ENCODE assay signal across 15 cellular contexts in the genomic region with DNA sequence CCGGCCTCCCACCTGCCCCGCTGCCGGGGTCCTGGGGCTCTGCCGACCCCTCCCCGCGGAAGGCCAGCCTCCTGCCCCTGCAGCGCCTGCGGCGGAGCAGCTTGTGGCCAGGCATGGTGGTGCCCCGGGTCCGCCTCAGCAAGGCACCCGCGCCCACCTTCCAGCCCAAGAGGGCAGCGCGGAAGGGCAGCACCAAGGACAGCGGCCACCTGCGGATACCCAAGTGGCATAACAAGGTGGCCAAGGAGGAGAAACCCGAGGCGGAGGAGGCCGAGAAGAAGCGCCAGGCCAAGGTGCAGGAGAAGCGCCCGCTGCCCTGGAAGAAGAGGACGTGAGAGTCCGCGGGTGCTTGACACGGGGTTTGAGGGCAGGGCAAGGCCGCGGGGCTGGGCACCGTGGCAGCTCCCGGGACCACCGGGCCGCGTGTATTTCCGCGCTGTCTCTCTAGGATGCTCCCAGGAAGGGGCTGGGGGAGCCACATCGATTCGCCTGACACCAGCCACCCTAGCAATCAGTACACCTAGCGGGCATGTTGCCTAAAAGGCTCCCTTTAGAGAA. TPM values are rescaled to one million over a fixed set of nuclear protein-coding genes. Genes with fewer than 3 reads are reported as not detected.
DNase-seq lines count a peak whose midpoint lies in the region; ATAC-seq, FAIRE-seq and TF ChIP-seq lines count a peak whose summit lies in the region.
"Not testable (repeated sequence)": the region's sequence is repeated elsewhere in the genome, so short reads cannot be mapped to it uniquely, and the experiment has no call there.
"Had no signal": no experiment of that assay in that cellular context is flagged by ENCODE, and none has a peak within 500 bp of the region (broad histone marks: within the 10 kb centered on the region; RNA-seq: fewer than 3 reads in every experiment).

No MANE protein-coding gene starts in this region.

- not testable (repeated sequence) for H3K4me2 ChIP-seq in A549

- H3K36me3 Mint-ChIP-seq in activated CD4-positive, alpha-beta T cell treated with anti-CD3 and anti-CD28 coated beads for 36 hours (ENCODE audit: low read depth); nephron progenitor cell (ENCODE audit: low read depth): not testable (repeated sequence)

- WGBS in A549 (ENCODE audit: missing lambda C conversion rate): 62% methylated on average over 24 of the region's 39 CpGs
- 32% methylated on average over 33 of the region's 39 CpGs for WGBS in right cardiac atrium
- 27% methylated on average over 36 of the region's 39 CpGs for WGBS in liver
- 47% methylated on average over 9 of the region's 39 CpGs; no CpG with 5 or more reads in 1 of the 2 donors for WGBS in testis, 2 donors

- not testable (repeated sequence) for FAIRE-seq in A549 (lab: Jason Lieb, UNC)

- not testable (repeated sequence) for H3K4me3 ChIP-seq in A549; right cardiac atrium (ENCODE audit: low read length); liver (ENCODE audit: low read depth in 1 of 3, low read length in 3 of 3); testis

- H3K4me1 ChIP-seq in A549; right cardiac atrium (ENCODE audit: control insufficient read depth, insufficient read depth, low read length); liver (ENCODE audit: control insufficient read depth in 4 of 4, insufficient read depth in 4 of 4, low read length in 3 of 4); testis: not testable (repeated sequence)

- H3K27me3 ChIP-seq in right cardiac atrium (ENCODE audit: control insufficient read depth, insufficient read depth); liver (ENCODE audit: control insufficient read depth in 4 of 4, insufficient read depth in 4 of 4, low read length in 3 of 4); testis: not testable (repeated sequence)

- H3K4me3 Mint-ChIP-seq in activated CD4-positive, alpha-beta T cell treated with anti-CD3 and anti-CD28 coated beads for 36 hours; nephron progenitor cell: not testable (repeated sequence)

- TF ChIP-seq POLR2A in A549 (IDR thresholded peaks at IDR 0.05; ENCODE audit: low read length); testis (IDR thresholded peaks at IDR 0.05): not testable (repeated sequence)

- not testable (repeated sequence) for TF ChIP-seq CTCF in A549 (IDR thresholded peaks at IDR 0.05); liver (IDR thresholded peaks at IDR 0.05; ENCODE audit: low read depth, low read length, missing input control); nephron progenitor cell (IDR thresholded peaks at IDR 0.05); testis (IDR thresholded peaks at IDR 0.05)

- TF ChIP-seq RAD21 in A549 (conservative IDR thresholded peaks at IDR 0.05 in 1 of 2, IDR thresholded peaks at IDR 0.05 in 1 of 2); Ishikawa (IDR thresholded peaks at IDR 0.05; ENCODE audit: low read depth); liver (IDR thresholded peaks at IDR 0.05): not testable (repeated sequence)

- not testable (repeated sequence) for H3K9me3 ChIP-seq in A549; right cardiac atrium (ENCODE audit: control insufficient read depth, low read length); liver (ENCODE audit: control insufficient read depth in 4 of 4, low read length in 3 of 4); testis

- H3K9me3 Mint-ChIP-seq in activated CD4-positive, alpha-beta T cell treated with anti-CD3 and anti-CD28 coated beads for 36 hours (ENCODE audit: low read depth); nephron progenitor cell: not testable (repeated sequence)

- CTCF ChIA-PET in A549 (lab: Yijun Ruan, JAX); activated CD4-positive, alpha-beta T cell treated with anti-CD3 and anti-CD28 coated beads for 36 hours (lab: Charles Lee): not testable (repeated sequence)

- intact Hi-C loops in activated CD4-positive, alpha-beta T cell treated with anti-CD3 and anti-CD28 coated beads for 36 hours (cut with DNase I, micrococcal nuclease); right cardiac atrium (cut with DNase I); testis (cut with DNase I; ENCODE audit: low total_unique reads): not testable (repeated sequence)

- not testable (repeated sequence) for H3K27me3 Mint-ChIP-seq in activated CD4-positive, alpha-beta T cell treated with anti-CD3 and anti-CD28 coated beads for 36 hours; nephron progenitor cell (ENCODE audit: low read depth, poor library complexity)

- H3K9ac ChIP-seq in liver (ENCODE audit: low read depth in 1 of 2, low read length in 2 of 2): not testable (repeated sequence)

- H3K4me1 Mint-ChIP-seq in activated CD4-positive, alpha-beta T cell treated with anti-CD3 and anti-CD28 coated beads for 36 hours; nephron progenitor cell: not testable (repeated sequence)

- ATAC-seq in A549; activated CD4-positive, alpha-beta T cell treated with anti-CD3 and anti-CD28 coated beads for 36 hours; right cardiac atrium: not testable (repeated sequence)

- not testable (repeated sequence) for H3K36me3 ChIP-seq in liver (ENCODE audit: control insufficient read depth in 4 of 4, insufficient read depth in 3 of 4, low read depth in 1 of 4, low read length in 3 of 4); testis (ENCODE audit: low read depth, missing control alignments)

- H3K27ac Mint-ChIP-seq in activated CD4-positive, alpha-beta T cell treated with anti-CD3 and anti-CD28 coated beads for 36 hours; nephron progenitor cell: not testable (repeated sequence)

- not testable (repeated sequence) for TF ChIP-seq EP300 in A549 (IDR thresholded peaks at IDR 0.05); Ishikawa (IDR thresholded peaks at IDR 0.05; ENCODE audit: borderline replicate concordance)

- not testable (repeated sequence) for H3K27ac ChIP-seq in A549; right cardiac atrium (ENCODE audit: low read length); liver (ENCODE audit: low read depth in 1 of 2, low read length in 2 of 2); testis

- POLR2A ChIA-PET in A549 (lab: Yijun Ruan, JAX); activated CD4-positive, alpha-beta T cell treated with anti-CD3 and anti-CD28 coated beads for 36 hours (lab: Charles Lee): not testable (repeated sequence)

- DNase-seq in A549 (ENCODE audit: low read depth in 1 of 2, low spot score in 1 of 2): not testable (repeated sequence)
- peak; percentile 3 for DNase-seq in activated CD4-positive, alpha-beta T cell treated with anti-CD3 and anti-CD28 coated beads for 36 hours
- DNase-seq in right cardiac atrium (peak in 2 of 3 donors; percentile 6 to 18), nephron progenitor cell (peak; percentile 62), testis (peak; percentile 28)

TF ChIP-seq in liver, 16 proteins besides CTCF, POLR2A, EP300 and RAD21:
- TF ChIP-seq, protein P1, sequence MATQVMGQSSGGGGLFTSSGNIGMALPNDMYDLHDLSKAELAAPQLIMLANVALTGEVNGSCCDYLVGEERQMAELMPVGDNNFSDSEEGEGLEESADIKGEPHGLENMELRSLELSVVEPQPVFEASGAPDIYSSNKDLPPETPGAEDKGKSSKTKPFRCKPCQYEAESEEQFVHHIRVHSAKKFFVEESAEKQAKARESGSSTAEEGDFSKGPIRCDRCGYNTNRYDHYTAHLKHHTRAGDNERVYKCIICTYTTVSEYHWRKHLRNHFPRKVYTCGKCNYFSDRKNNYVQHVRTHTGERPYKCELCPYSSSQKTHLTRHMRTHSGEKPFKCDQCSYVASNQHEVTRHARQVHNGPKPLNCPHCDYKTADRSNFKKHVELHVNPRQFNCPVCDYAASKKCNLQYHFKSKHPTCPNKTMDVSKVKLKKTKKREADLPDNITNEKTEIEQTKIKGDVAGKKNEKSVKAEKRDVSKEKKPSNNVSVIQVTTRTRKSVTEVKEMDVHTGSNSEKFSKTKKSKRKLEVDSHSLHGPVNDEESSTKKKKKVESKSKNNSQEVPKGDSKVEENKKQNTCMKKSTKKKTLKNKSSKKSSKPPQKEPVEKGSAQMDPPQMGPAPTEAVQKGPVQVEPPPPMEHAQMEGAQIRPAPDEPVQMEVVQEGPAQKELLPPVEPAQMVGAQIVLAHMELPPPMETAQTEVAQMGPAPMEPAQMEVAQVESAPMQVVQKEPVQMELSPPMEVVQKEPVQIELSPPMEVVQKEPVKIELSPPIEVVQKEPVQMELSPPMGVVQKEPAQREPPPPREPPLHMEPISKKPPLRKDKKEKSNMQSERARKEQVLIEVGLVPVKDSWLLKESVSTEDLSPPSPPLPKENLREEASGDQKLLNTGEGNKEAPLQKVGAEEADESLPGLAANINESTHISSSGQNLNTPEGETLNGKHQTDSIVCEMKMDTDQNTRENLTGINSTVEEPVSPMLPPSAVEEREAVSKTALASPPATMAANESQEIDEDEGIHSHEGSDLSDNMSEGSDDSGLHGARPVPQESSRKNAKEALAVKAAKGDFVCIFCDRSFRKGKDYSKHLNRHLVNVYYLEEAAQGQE (IDR thresholded peaks at IDR 0.05): peak; percentile 69

RNA-seq across cellular contexts. Expression of a gene that starts 20.8 kb away (rescaled TPM):
- polyA plus RNA-seq in A549 (2011; rRNA removed) (0.08 TPM in 1 of 2 replicates, not detected in the other), A549 (2017; fragmentation: RNase III; extraction: RNeasy Plus Mini Kit Qiagen cat#74134 plus additional on column Dnase treatment) (not detected in 3 replicates), right cardiac atrium (not detected), liver (not detected), testis (ENCODE audit: insufficient read depth, low read depth, low replicate concordance) (0.53 TPM)
- polyA plus RNA-seq in A549 (2012; cell fraction: cytosol; rRNA removed): not detected in 2 replicates
- not detected in 2 replicates for polyA plus RNA-seq in A549 (2012; cell fraction: nucleus; rRNA removed)
- polyA minus RNA-seq in A549 (2011; rRNA and poly(A)+ RNA removed): not detected in 2 replicates
- not detected for total RNA-seq in activated CD4-positive, alpha-beta T cell treated with anti-CD3 and anti-CD28 coated beads for 36 hours
- total RNA-seq in right cardiac atrium (not detected), liver (not detected), testis (under 1 TPM; 0.43 to 0.71 TPM)
- total RNA-seq: CD4-positive, alpha-beta T cell; CD8-positive, alpha-beta memory T cell; GM12878; GM23248; H4; H9; HFFc6 had no signal
- polyA plus RNA-seq: CD14-positive monocyte; CD8-positive, alpha-beta memory T cell; GM12878; GM23248 had no signal
